28 cellular contexts compared by ENCODE assay signal in the genomic region with DNA sequence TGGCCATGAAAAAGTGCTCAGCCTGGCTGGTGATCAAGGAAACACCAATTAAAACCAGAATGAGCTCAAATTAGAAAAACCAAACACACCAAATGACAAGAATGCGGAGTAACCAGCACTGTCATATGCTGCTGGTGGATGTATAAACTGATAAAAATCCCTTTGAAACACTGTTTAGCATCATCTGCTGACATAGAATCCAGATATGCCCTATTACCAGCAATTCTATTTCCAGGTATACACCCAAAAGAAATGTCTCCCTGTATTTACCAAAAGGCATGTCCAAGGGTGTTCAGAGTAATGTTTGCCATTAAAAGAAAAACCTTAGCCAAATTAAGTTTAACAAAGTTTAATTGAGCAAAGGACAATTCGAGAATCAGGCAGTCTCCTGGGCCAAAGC.
"Had no signal": no experiment of that assay in that cellular context is flagged by ENCODE, and none has a peak within 500 bp of the region (broad histone marks: within the 10 kb centered on the region; RNA-seq: fewer than 3 reads in every experiment).

No MANE protein-coding gene starts in this region.

- H3K36me3 ChIP-seq: ascending aorta, cardiac muscle cell had no signal

- FAIRE-seq: bronchial epithelial cell, colon, TTC549 had no signal

- H3K9me3 ChIP-seq: ascending aorta had no signal

- H3K4me3 ChIP-seq: ascending aorta, cardiac muscle cell had no signal

- H3K27me3 ChIP-seq: ascending aorta, cardiac muscle cell had no signal

- H3K4me1 ChIP-seq: ascending aorta had no signal

- DNase-seq: activated B cell treated with CpG ODN at 0.5 μM for 24 hours; activated CD4-positive, alpha-beta memory T cell treated with anti-CD3 and anti-CD28 coated beads for 36 hours; activated CD4-positive, alpha-beta T cell treated with anti-CD3 and anti-CD28 coated beads for 4 hours; activated CD4-positive, alpha-beta T cell treated with anti-CD3 and anti-CD28 coated beads, Interleukin-2, amount 10 ng/mL, durations not matched to agents 24 days and 14 days; activated CD4-positive, alpha-beta T cell treated with anti-CD3 and anti-CD28 coated beads, Interleukin-2, amount 50 U/mL, for 1 hour; activated CD4-positive, alpha-beta T cell treated with anti-CD3 and anti-CD28 coated beads, Interleukin-2, amount 50 U/mL, for 4 hours; activated CD4-positive, CD25-positive, alpha-beta regulatory T cell treated with anti-CD3 and anti-CD28 coated beads, Interleukin-2, amount 50 U/mL, for 72 hours; activated CD8-positive, alpha-beta memory T cell treated with anti-CD3 and anti-CD28 coated beads, Interleukin-2, amount 50 U/mL, for 4 hours; activated CD8-positive, alpha-beta T cell treated with anti-CD3 and anti-CD28 coated beads for 36 hours; activated effector memory CD4-positive, alpha-beta T cell treated with anti-CD3 and anti-CD28 coated beads, Interleukin-2, amount 50 U/mL, for 16 hours; activated naive CD4-positive, alpha-beta T cell treated with anti-CD3 and anti-CD28 coated beads, Interleukin-2, amount 10 ng/mL, durations not matched to agents 7 days and 5 days; activated naive CD4-positive, alpha-beta T cell treated with Interleukin-2 at 50 U/mL for 16 hours; activated naive CD8-positive, alpha-beta T cell treated with anti-CD3 and anti-CD28 coated beads, Interleukin-2, amount 10 ng/mL, durations not matched to agents 7 days and 5 days; activated naive CD8-positive, alpha-beta T cell treated with anti-CD3 and anti-CD28 coated beads, Interleukin-2, amount 50 U/mL, for 24 hours; activated T-cell treated with anti-CD3 and anti-CD28 coated beads for 4 hours; activated T-cell treated with anti-CD3 and anti-CD28 coated beads, Interleukin-2, amount 50 U/mL, for 1 hour; activated T-cell treated with anti-CD3 and anti-CD28 coated beads, Interleukin-2, amount 50 U/mL, for 4 hours; activated T-cell treated with anti-CD3 and anti-CD28 coated beads, Interleukin-2, amount 50 U/mL, for 72 hours; caudate nucleus; cerebellar nuclear complex; T-helper 2 cell; T-helper 9 cell had no signal

- ATAC-seq: activated CD8-positive, alpha-beta T cell treated with anti-CD3 and anti-CD28 coated beads for 36 hours; activated naive CD8-positive, alpha-beta T cell treated with anti-CD3 and anti-CD28 coated beads, Interleukin-2, amount 50 U/mL, for 24 hours; activated T-cell treated with anti-CD3 and anti-CD28 coated beads, Interleukin-2, amount 50 U/mL, for 4 hours; activated T-cell treated with anti-CD3 and anti-CD28 coated beads, Interleukin-2, amount 50 U/mL, for 72 hours had no signal

- H3K27ac ChIP-seq: ascending aorta, cardiac muscle cell, VCaP had no signal
